In the genomic region with DNA sequence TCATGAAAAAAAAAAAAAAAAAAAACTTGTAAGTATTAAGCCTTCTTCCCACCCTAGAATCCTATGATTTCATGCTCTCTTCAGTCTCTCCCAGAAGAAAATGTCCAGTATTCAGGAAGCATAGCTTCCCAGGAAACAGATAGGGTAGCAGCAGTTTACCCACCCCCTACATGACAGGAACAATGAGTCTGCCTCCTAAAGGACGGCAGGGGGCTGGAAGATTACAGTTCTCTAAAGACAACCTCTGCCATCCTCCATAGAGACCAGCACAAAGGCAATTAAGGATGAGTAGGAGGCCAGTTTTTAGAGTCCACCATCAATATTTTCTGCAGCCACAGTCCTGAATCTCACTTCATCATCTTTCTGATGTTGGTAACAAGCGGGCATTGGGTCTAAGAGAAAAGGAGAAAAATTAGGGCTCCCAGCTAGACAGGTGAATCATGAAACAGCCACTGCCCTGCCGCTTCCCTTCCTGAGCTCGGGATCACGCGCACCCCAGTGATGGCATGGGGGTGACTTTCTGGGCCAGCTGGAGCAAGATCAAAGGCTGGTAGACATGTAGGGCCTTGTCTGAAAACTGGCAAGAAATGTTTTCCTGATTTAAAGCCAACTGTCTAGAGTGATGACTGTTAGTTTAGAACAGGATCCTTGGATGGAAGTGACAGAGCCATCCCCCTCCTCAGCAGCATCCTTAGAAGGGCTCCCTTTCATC, we compare ENCODE assay signal across 24 cellular contexts.
"Had no signal": no experiment of that assay in that cellular context is flagged by ENCODE, and none has a peak within 500 bp of the region (broad histone marks: within the 10 kb centered on the region; RNA-seq: fewer than 3 reads in every experiment).

No MANE protein-coding gene starts in this region.

- H3K4me3 ChIP-seq: cardiac muscle cell, gastrocnemius medialis, lower lobe of right lung, thyroid gland had no signal

- H3K27ac ChIP-seq: cardiac muscle cell, gastrocnemius medialis, lower lobe of right lung, thyroid gland had no signal

- DNase-seq: activated CD4-positive, alpha-beta T cell treated with anti-CD3 and anti-CD28 coated beads, Interleukin-2, amount 10 ng/mL, durations not matched to agents 7 days and 5 days; activated CD8-positive, alpha-beta memory T cell treated with anti-CD3 and anti-CD28 coated beads, Interleukin-2, amount 50 U/mL, for 4 hours; activated gamma-delta T cell treated with Interleukin-2 at 50 U/mL for 16 hours; activated T-cell treated with anti-CD3 and anti-CD28 coated beads, Interleukin-2, amount 50 U/mL, for 72 hours; amniotic stem cell; dermis blood vessel endothelial cell; effector memory CD4-positive, alpha-beta T cell; gastrocnemius medialis; head of caudate nucleus; lower lobe of right lung; midbrain; nucleus accumbens; retina; stimulated activated CD4-positive, alpha-beta T cell treated with anti-CD3 and anti-CD28 coated beads, Interleukin-12 subunit alpha, Interleukin-12 subunit beta, amount 100 ng/mL, for 4 hours; stimulated activated CD4-positive, alpha-beta T cell treated with anti-CD3 and anti-CD28 coated beads, Interleukin-1b, Interleukin-23, amount 100 ng/mL, for 48 hours; stimulated activated CD8-positive, alpha-beta memory T cell treated with anti-CD3 and anti-CD28 coated beads, Interleukin-4, amount 100 ng/mL, for 48 hours; stimulated activated naive CD4-positive, alpha-beta T cell; T-helper 1 cell; T-helper 9 cell; thyroid gland had no signal

- H3K4me1 Mint-ChIP-seq: activated CD4-positive, alpha-beta T cell treated with anti-CD3 and anti-CD28 coated beads, Interleukin-2, amount 10 ng/mL, durations not matched to agents 7 days and 5 days; nephron had no signal

- H3K27me3 ChIP-seq: cardiac muscle cell, gastrocnemius medialis, thyroid gland had no signal

- ATAC-seq: activated T-cell treated with anti-CD3 and anti-CD28 coated beads, Interleukin-2, amount 50 U/mL, for 72 hours; gastrocnemius medialis; lower lobe of right lung; SK-N-SH treated with all-trans-retinoic acid at 6 μM for 48 hours had no signal

- H3K27ac Mint-ChIP-seq: activated CD4-positive, alpha-beta T cell treated with anti-CD3 and anti-CD28 coated beads, Interleukin-2, amount 10 ng/mL, durations not matched to agents 7 days and 5 days; activated naive CD8-positive, alpha-beta T cell; activated T-cell treated with anti-CD3 and anti-CD28 coated beads, Interleukin-2, amount 50 U/mL, for 72 hours; nephron had no signal

- H3K4me3 Mint-ChIP-seq: activated CD4-positive, alpha-beta T cell treated with anti-CD3 and anti-CD28 coated beads, Interleukin-2, amount 10 ng/mL, durations not matched to agents 7 days and 5 days; activated naive CD8-positive, alpha-beta T cell; activated T-cell treated with anti-CD3 and anti-CD28 coated beads, Interleukin-2, amount 50 U/mL, for 72 hours; nephron had no signal

- H3K9me3 Mint-ChIP-seq: activated CD4-positive, alpha-beta T cell treated with anti-CD3 and anti-CD28 coated beads, Interleukin-2, amount 10 ng/mL, durations not matched to agents 7 days and 5 days; nephron had no signal

- H3K36me3 ChIP-seq: cardiac muscle cell, gastrocnemius medialis, lower lobe of right lung, thyroid gland had no signal

- H3K27me3 Mint-ChIP-seq: activated CD4-positive, alpha-beta T cell treated with anti-CD3 and anti-CD28 coated beads, Interleukin-2, amount 10 ng/mL, durations not matched to agents 7 days and 5 days; activated naive CD8-positive, alpha-beta T cell had no signal

- H3K4me1 ChIP-seq: gastrocnemius medialis, lower lobe of right lung, thyroid gland had no signal

- H3K36me3 Mint-ChIP-seq: activated naive CD8-positive, alpha-beta T cell had no signal
